In the genomic region with DNA sequence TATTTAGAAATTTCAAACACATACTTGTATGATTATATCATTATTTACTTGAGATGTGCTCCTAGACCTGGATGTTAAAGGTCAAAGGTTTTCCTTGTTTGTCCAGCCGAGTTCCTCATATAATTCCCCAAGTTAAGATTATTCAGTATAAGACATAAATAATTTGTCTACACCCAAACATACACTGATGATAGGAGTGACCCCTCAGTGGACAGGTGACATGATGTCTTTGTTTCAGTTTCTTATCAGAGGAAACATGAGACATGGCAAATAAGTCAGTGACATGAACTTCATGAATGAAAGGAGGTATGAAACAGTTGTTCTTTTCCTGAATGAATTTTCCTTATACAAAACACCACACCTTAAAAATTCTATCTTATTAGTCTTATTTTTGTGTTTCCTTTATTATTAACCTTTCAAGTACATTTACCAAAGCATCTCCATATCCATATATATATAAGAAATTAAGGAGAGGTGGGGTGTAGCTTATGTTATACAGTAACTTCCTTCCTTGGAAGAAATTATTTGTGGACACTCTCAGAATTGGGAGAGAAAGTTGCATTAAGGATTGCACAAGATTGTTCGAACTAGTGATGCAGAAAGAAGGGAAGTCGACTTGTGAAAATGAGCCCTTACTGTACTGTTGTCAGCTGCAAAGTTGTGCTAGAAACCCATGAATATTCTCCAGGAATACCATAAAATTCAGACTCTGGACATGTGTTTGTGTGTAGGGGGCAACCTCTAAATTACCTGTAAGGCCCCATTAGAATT, we compare ENCODE assay signal across 18 cellular contexts.
"Had no signal": no experiment of that assay in that cellular context is flagged by ENCODE, and none has a peak within 500 bp of the region (broad histone marks: within the 10 kb centered on the region; RNA-seq: fewer than 3 reads in every experiment).

No MANE protein-coding gene starts in this region.

- H3K36me3 Mint-ChIP-seq: naive B cell; stimulated activated naive B cell treated with anti-CD40 and anti-IgM and Interleukin-4, amounts not matched to agents 10 μg/mL and 1 μg/mL and 100 μg/mL, for 72 hours had no signal

- DNase-seq: colonic mucosa; dermis blood vessel endothelial cell; erythroblast; foreskin keratinocyte; left colon; left ventricle myocardium superior; mesenchymal stem cell; midbrain; naive B cell; occipital lobe; retina; stimulated activated CD4-positive, alpha-beta T cell treated with anti-CD3 and anti-CD28 coated beads, Interleukin-2, amount 100 ng/mL, for 24 hours; stimulated activated CD4-positive, alpha-beta T cell treated with anti-CD3 and anti-CD28 coated beads, Interleukin-4, amount 100 ng/mL, for 4 hours; stimulated activated naive B cell treated with anti-CD40 and anti-IgM and Interleukin-4, amounts not matched to agents 10 μg/mL and 1 μg/mL and 100 μg/mL, for 72 hours; stimulated activated naive CD8-positive, alpha-beta T cell treated with anti-CD3 and anti-CD28 coated beads, Interleukin-15, amount 100 ng/mL, for 72 hours; testis had no signal

- H3K9me3 Mint-ChIP-seq: nephron had no signal

- ATAC-seq: foreskin keratinocyte; left colon; left ventricle myocardium superior; sciatic nerve; stimulated activated naive B cell treated with anti-CD40 and anti-IgM and Interleukin-4, amounts not matched to agents 10 μg/mL and 1 μg/mL and 100 μg/mL, for 72 hours; stimulated activated naive CD8-positive, alpha-beta T cell treated with anti-CD3 and anti-CD28 coated beads, Interleukin-15, amount 100 ng/mL, for 72 hours had no signal

- H3K27ac Mint-ChIP-seq: naive B cell; nephron; stimulated activated naive B cell treated with anti-CD40 and anti-IgM and Interleukin-4, amounts not matched to agents 10 μg/mL and 1 μg/mL and 100 μg/mL, for 72 hours; stimulated activated naive CD8-positive, alpha-beta T cell treated with anti-CD3 and anti-CD28 coated beads, Interleukin-15, amount 100 ng/mL, for 72 hours had no signal
